Comparison of ENCODE assay signal across 11 cellular contexts in genomic region chr12:26360062-26360461, GRCh38.
"Had no signal": no experiment of that assay in that cellular context is flagged by ENCODE, and none has a peak within 500 bp of the region (broad histone marks: within the 10 kb centered on the region; RNA-seq: fewer than 3 reads in every experiment).

No MANE protein-coding gene starts in this region.

- ATAC-seq: natural killer cell treated with Interleukin-12 subunit alpha and Interleukin-12 subunit beta and Interleukin-15 and Interleukin-18, amount 100 ng/mL, for 72 hours had no signal

- DNase-seq: activated B cell treated with CpG ODN at 0.5 μM for 24 hours; activated CD4-positive, alpha-beta T cell treated with anti-CD3 and anti-CD28 coated beads, Interleukin-2, amount 10 ng/mL, durations not matched to agents 24 days and 14 days; activated naive CD4-positive, alpha-beta T cell; esophagus squamous epithelium; foreskin fibroblast; heart right ventricle; islet precursor cell; stimulated activated CD4-positive, alpha-beta T cell treated with anti-CD3 and anti-CD28 coated beads, Interleukin-15, amount 100 ng/mL, for 24 hours; stimulated activated CD4-positive, alpha-beta T cell treated with anti-CD3 and anti-CD28 coated beads, Interleukin-4, amount 100 ng/mL, for 4 hours; tibial artery had no signal
